ENCODE assay signal across 17 cellular contexts in genomic region chr5:134071850-134072207, GRCh38. TPM values are rescaled to one million over a fixed set of nuclear protein-coding genes. Genes with fewer than 3 reads are reported as not detected.
A peak's percentile ranks its signal among the peaks of the same experiment; 100 is the strongest.
DNase-seq lines count a peak whose midpoint lies in the region; ATAC-seq and TF ChIP-seq lines count a peak whose summit lies in the region.
"Had no signal": no experiment of that assay in that cellular context is flagged by ENCODE, and none has a peak within 500 bp of the region (broad histone marks: within the 10 kb centered on the region; RNA-seq: fewer than 3 reads in every experiment).

No MANE protein-coding gene starts in this region.

- peak overlapping the region; percentile 98; the same call in 1 of the 2 replicates for H2AFZ ChIP-seq in GM23338

- peaks cover 16% of the 10 kb centered on the region for H3K27me3 ChIP-seq in GM23338 (ENCODE audit: insufficient read depth)
- H3K27me3 ChIP-seq in naive thymus-derived CD4-positive, alpha-beta T cell (ENCODE audit: control insufficient read depth in 2 of 2, insufficient read depth in 2 of 2, low read length in 2 of 2) = no peaks in the 10 kb centered on the region
- H3K27me3 ChIP-seq: ascending aorta had no signal

- peak overlapping the region; percentile 73 for H3K4me3 Mint-ChIP-seq in activated CD4-positive, alpha-beta T cell treated with anti-CD3 and anti-CD28 coated beads for 36 hours
- peak overlapping the region; percentile 68; the same call in 2 of the 3 replicates for H3K4me3 Mint-ChIP-seq in GM23338
- peak overlapping the region; percentile 83 for H3K4me3 Mint-ChIP-seq in activated naive CD8-positive, alpha-beta T cell
- peak overlapping the region; percentile 74 to 95 (median 87) for H3K4me3 Mint-ChIP-seq in naive thymus-derived CD4-positive, alpha-beta T cell

- ATAC-seq in activated CD4-positive, alpha-beta T cell treated with anti-CD3 and anti-CD28 coated beads for 36 hours = no peak
- ATAC-seq in GM23338 (no peak), HG03175 (IDR thresholded peaks at IDR 0.05; ENCODE audit: unreplicated experiment) (no peak), GM21526 (IDR thresholded peaks at IDR 0.05; ENCODE audit: low FRiP score, unreplicated experiment) (no peak)
- ATAC-seq in naive thymus-derived CD4-positive, alpha-beta T cell = no peak

- H3K9me3 ChIP-seq in naive thymus-derived CD4-positive, alpha-beta T cell (ENCODE audit: control insufficient read depth in 2 of 3, low read length in 3 of 3) = no peaks in the 10 kb centered on the region
- H3K9me3 ChIP-seq: ascending aorta, BLaER1 had no signal

- no peaks in the 10 kb centered on the region for H3K9me2 ChIP-seq in GM23338 (ENCODE audit: insufficient read depth)

- CTCF ChIA-PET in activated CD4-positive, alpha-beta T cell treated with anti-CD3 and anti-CD28 coated beads for 36 hours (lab: Charles Lee) = interaction anchor here (0.9 to 4.1 kb wide), 9 partner anchors 11 to 68 kb away, joined by 3 to 52 read pairs (median 9); no protein-coding TSS in a partner anchor
- CTCF ChIA-PET in naive thymus-derived CD4-positive, alpha-beta T cell (lab: Charles Lee) = interaction anchor here (0.5 to 4.3 kb wide), 9 partner anchors 11 to 101 kb away, joined by 3 to 40 read pairs (median 4); no protein-coding TSS in a partner anchor

- no peaks in the 10 kb centered on the region for H3F3A ChIP-seq in GM23338 (replicated peaks; ENCODE audit: low read depth)

- H3K36me3 ChIP-seq in GM23338 (ENCODE audit: insufficient read depth) = no peaks in the 10 kb centered on the region
- H3K36me3 ChIP-seq in naive thymus-derived CD4-positive, alpha-beta T cell (ENCODE audit: control insufficient read depth in 2 of 3, insufficient read depth in 3 of 3, low read length in 3 of 3) = no peaks in the 10 kb centered on the region
- H3K36me3 ChIP-seq: ascending aorta, BLaER1 had no signal

- H3K4me1 Mint-ChIP-seq in activated CD4-positive, alpha-beta T cell treated with anti-CD3 and anti-CD28 coated beads for 36 hours = peaks cover 74% of the 10 kb centered on the region
- peaks cover 10% of the 10 kb centered on the region; the same call in 2 of the 3 replicates for H3K4me1 Mint-ChIP-seq in GM23338
- peaks cover 72% of the 10 kb centered on the region for H3K4me1 Mint-ChIP-seq in activated naive CD8-positive, alpha-beta T cell (ENCODE audit: low read depth)
- H3K4me1 Mint-ChIP-seq in naive thymus-derived CD4-positive, alpha-beta T cell = peaks cover 50 to 97% (median 86%) of the 10 kb centered on the region in 7 donors

- H3K4me1 ChIP-seq in GM23338 (ENCODE audit: insufficient read depth) = peaks cover 14% of the 10 kb centered on the region; the same call in 1 of the 2 replicates
- H3K4me1 ChIP-seq in naive thymus-derived CD4-positive, alpha-beta T cell (ENCODE audit: control insufficient read depth in 2 of 2, insufficient read depth in 2 of 2, low read length in 2 of 2) = peaks cover 18 to 81% of the 10 kb centered on the region in 2 donors

- peak overlapping the region; percentile 89 for H3K27ac Mint-ChIP-seq in activated CD4-positive, alpha-beta T cell treated with anti-CD3 and anti-CD28 coated beads for 36 hours
- H3K27ac Mint-ChIP-seq in GM23338 = no peak overlapping the region
- H3K27ac Mint-ChIP-seq in activated naive CD8-positive, alpha-beta T cell = peak overlapping the region; percentile 95
- H3K27ac Mint-ChIP-seq in naive thymus-derived CD4-positive, alpha-beta T cell = peak overlapping the region; percentile 8 to 99 (median 95)

- TF ChIP-seq CTCF in GM23338 (conservative IDR thresholded peaks at IDR 0.05; ENCODE audit: low read depth in 2 of 2) = no peak

- no peaks in the 10 kb centered on the region for H3K79me2 ChIP-seq in GM23338 (replicated peaks; ENCODE audit: insufficient read depth)

- no peaks in the 10 kb centered on the region; the same call in 1 of the 2 replicates for H4K20me1 ChIP-seq in GM23338 (replicated peaks; ENCODE audit: insufficient read depth)
- H4K20me1 ChIP-seq: BLaER1 had no signal

- H3K9me3 Mint-ChIP-seq in activated CD4-positive, alpha-beta T cell treated with anti-CD3 and anti-CD28 coated beads for 36 hours (ENCODE audit: low read depth) = no peaks in the 10 kb centered on the region
- no peaks in the 10 kb centered on the region for H3K9me3 Mint-ChIP-seq in GM23338
- no peaks in the 10 kb centered on the region for H3K9me3 Mint-ChIP-seq in activated naive CD8-positive, alpha-beta T cell (ENCODE audit: low read depth)
- peaks cover 0 to 8% (median 0%) of the 10 kb centered on the region in 11 donors for H3K9me3 Mint-ChIP-seq in naive thymus-derived CD4-positive, alpha-beta T cell

- intact Hi-C loops in activated CD4-positive, alpha-beta T cell treated with anti-CD3 and anti-CD28 coated beads for 36 hours (cut with DNase I, micrococcal nuclease) = loop anchor here (1.0 kb wide), 7 partner anchors 7 to 142 kb away; partner anchors contain the start of gene TCF7 (in 1 of the 2)
- intact Hi-C loops in naive thymus-derived CD4-positive, alpha-beta T cell (cut with micrococcal nuclease) = loop anchor here (1.0 kb wide), 2 partner anchors 15 to 73 kb away; no protein-coding TSS in a partner anchor

- H3K36me3 Mint-ChIP-seq in activated CD4-positive, alpha-beta T cell treated with anti-CD3 and anti-CD28 coated beads for 36 hours (ENCODE audit: low read depth) = no peaks in the 10 kb centered on the region
- H3K36me3 Mint-ChIP-seq in GM23338 (ENCODE audit: low read depth) = no peaks in the 10 kb centered on the region
- peaks cover 3% of the 10 kb centered on the region for H3K36me3 Mint-ChIP-seq in activated naive CD8-positive, alpha-beta T cell
- no peaks in the 10 kb centered on the region for H3K36me3 Mint-ChIP-seq in naive thymus-derived CD4-positive, alpha-beta T cell

- no peak for DNase-seq in activated CD4-positive, alpha-beta T cell treated with anti-CD3 and anti-CD28 coated beads for 36 hours
- no peak for DNase-seq in activated CD4-positive, alpha-beta T cell treated with anti-CD3 and anti-CD28 coated beads for 48 hours
- no peak for DNase-seq in GM23338 (ENCODE audit: low spot score)
- no peak for DNase-seq in naive thymus-derived CD4-positive, alpha-beta T cell
- DNase-seq in effector CD4-positive, alpha-beta T cell = no peak
- DNase-seq: foreskin fibroblast, GOT3, NCI-H1930, Right ventricle myocardium superior, small intestine, T-helper 2 cell had no signal

- no peaks in the 10 kb centered on the region for H3K27me3 Mint-ChIP-seq in activated CD4-positive, alpha-beta T cell treated with anti-CD3 and anti-CD28 coated beads for 36 hours
- H3K27me3 Mint-ChIP-seq in GM23338 (ENCODE audit: insufficient read depth, low read depth, poor library complexity) = peaks cover 16% of the 10 kb centered on the region
- H3K27me3 Mint-ChIP-seq in activated naive CD8-positive, alpha-beta T cell = no peaks in the 10 kb centered on the region
- peaks cover 0 to 23% (median 0%) of the 10 kb centered on the region in 5 donors for H3K27me3 Mint-ChIP-seq in naive thymus-derived CD4-positive, alpha-beta T cell

- H3K4me3 ChIP-seq in GM23338 = peak overlapping the region; percentile 81; the same call in 1 of the 2 replicates
- H3K4me3 ChIP-seq in naive thymus-derived CD4-positive, alpha-beta T cell (ENCODE audit: low read length) = peak overlapping the region; percentile 62

- peak overlapping the region; percentile 89 for H3K4me2 ChIP-seq in GM23338

- POLR2A ChIA-PET in activated CD4-positive, alpha-beta T cell treated with anti-CD3 and anti-CD28 coated beads for 36 hours (lab: Charles Lee) = interaction anchor here (0.7 to 3.0 kb wide), 4 partner anchors 18 to 41 kb away, joined by 3 to 16 read pairs (median 4); no protein-coding TSS in a partner anchor
- POLR2A ChIA-PET in naive thymus-derived CD4-positive, alpha-beta T cell (lab: Charles Lee) = interaction anchor here (0.7 to 8.4 kb wide), 14 partner anchors 12 to 105 kb away, joined by 3 to 191 read pairs (median 18); partner anchors contain the start of genes SKP1 and TCF7

- no peak overlapping the region for H3K27ac ChIP-seq in GM23338 (ENCODE audit: low read depth)
- H3K27ac ChIP-seq in naive thymus-derived CD4-positive, alpha-beta T cell (ENCODE audit: low read depth, low read length) = peak overlapping the region; percentile 72
- H3K27ac ChIP-seq: 22Rv1, ascending aorta, BLaER1 had no signal

RNA-seq across cellular contexts. Expression of gene TCF7, which starts 42.7 kb away (rescaled TPM):
- total RNA-seq in activated CD4-positive, alpha-beta T cell treated with anti-CD3 and anti-CD28 coated beads for 36 hours = 100 to 1,000 TPM in 1 of 2 experiments, 10 to 100 TPM in 1; 94.8 to 117 TPM
- 8.1 and 9.7 TPM in 2 replicates for total RNA-seq in GM23338 (2014; rRNA removed; shearing (Covaris generic))
- 5.2 and 5.6 TPM in 2 replicates for polyA plus RNA-seq in GM23338 (2016; fragmentation: Nextera tagmentation; extraction: Ambion mirVana)
- total RNA-seq in naive thymus-derived CD4-positive, alpha-beta T cell = 1,000 to 10,000 TPM in 2 of 5 experiments, 100 to 1,000 TPM in 3; 203 to 1,066 (median 643) TPM
- polyA plus RNA-seq in naive thymus-derived CD4-positive, alpha-beta T cell = 100 to 1,000 TPM; 356 to 560 TPM
